ENCODE assay signal across 9 cellular contexts in the genomic region with DNA sequence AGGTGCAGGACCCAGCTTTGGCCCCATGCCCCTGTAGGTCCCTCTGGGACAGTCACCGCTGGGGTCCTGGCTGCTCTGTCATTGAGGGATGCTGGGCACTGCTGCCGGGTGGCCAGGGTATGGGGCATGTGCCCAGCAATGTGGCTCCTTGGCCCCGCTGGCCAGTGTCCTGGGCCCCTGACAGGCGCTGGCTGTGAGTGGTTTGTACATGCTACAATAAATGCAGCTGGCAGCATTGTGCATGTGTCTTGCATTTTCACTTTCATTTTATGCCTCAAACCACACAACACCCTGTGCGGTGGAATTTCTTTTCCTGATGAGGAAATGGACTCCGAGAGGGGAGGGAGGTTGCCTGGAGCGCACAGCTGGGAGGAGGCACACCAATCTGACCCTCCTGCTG. TPM values are rescaled to one million over a fixed set of nuclear protein-coding genes. Genes with fewer than 3 reads are reported as not detected.
DNase-seq lines count a peak whose midpoint lies in the region; ATAC-seq and TF ChIP-seq lines count a peak whose summit lies in the region.
"Had no signal": no experiment of that assay in that cellular context is flagged by ENCODE, and none has a peak within 500 bp of the region (broad histone marks: within the 10 kb centered on the region; RNA-seq: fewer than 3 reads in every experiment).

No MANE protein-coding gene starts in this region.

- intact Hi-C loops in posterior cingulate gyrus (cut with DNase I) = loop anchor here (5.0 kb wide), 1 partner anchor 453 kb away; no protein-coding TSS in a partner anchor

- peaks cover 13% of the 10 kb centered on the region for H3K4me1 ChIP-seq in ACC112 (ENCODE audit: control insufficient read depth, insufficient read depth, low read length, unreplicated experiment)

- no peak overlapping the region for H2AFZ ChIP-seq in ACC112 (ENCODE audit: low read length, unreplicated experiment)

- H3K27me3 ChIP-seq in ACC112 (ENCODE audit: insufficient read depth, low read length) = peaks cover 8% of the 10 kb centered on the region

- H3K27ac ChIP-seq in ACC112 (ENCODE audit: low read depth, low read length) = no peak overlapping the region

- CTCF ChIA-PET in WTC11 (lab: Charles Lee) = interaction anchor here (0.9 to 6.2 kb wide), 19 partner anchors 9 to 453 kb away, joined by 3 to 233 read pairs (median 6); partner anchors contain the start of genes CDHR2, EIF4E1B, HK3 and SNCB

- no peaks in the 10 kb centered on the region for H3K9me3 Mint-ChIP-seq in WTC11

- DNase-seq in WTC11 (ENCODE audit: low spot score) (no peak), kidney tubule cell (ENCODE audit: low spot score) (peak; percentile 62), posterior cingulate gyrus (no peak), NCI-H526 (lab: John Stamatoyannopoulos, UW) (no peak)
- no peak for DNase-seq in stimulated activated CD4-positive, alpha-beta T cell treated with anti-CD3 and anti-CD28 coated beads, Interleukin-2, amount 100 ng/mL, for 24 hours

- ATAC-seq in GM21619 (IDR thresholded peaks at IDR 0.05; ENCODE audit: unreplicated experiment) = peak; percentile 55
- no peak for ATAC-seq in WTC11
- no peak for ATAC-seq in HG03175 (IDR thresholded peaks at IDR 0.05; ENCODE audit: unreplicated experiment)

- POLR2A ChIA-PET in WTC11 (lab: Charles Lee) = interaction anchor here (1.4 kb wide), 1 partner anchor 12 kb away, joined by 3 read pairs; the partner anchor contains the start of gene TSPAN17

- H3K27ac Mint-ChIP-seq in WTC11 = peak overlapping the region; percentile 26; the same call in 1 of the 2 replicates

- H3K79me2 ChIP-seq in ACC112 (ENCODE audit: control insufficient read depth, insufficient read depth, low read length, unreplicated experiment) = no peaks in the 10 kb centered on the region

- H3K27me3 Mint-ChIP-seq in WTC11 (ENCODE audit: low read depth) = no peaks in the 10 kb centered on the region

- H3K36me3 ChIP-seq in ACC112 (ENCODE audit: insufficient read depth, low read length) = no peaks in the 10 kb centered on the region

- peaks cover 4% of the 10 kb centered on the region; the same call in 1 of the 2 replicates for H3K4me1 Mint-ChIP-seq in WTC11

- TF ChIP-seq CTCF in WTC11 (IDR thresholded peaks at IDR 0.05) = no peak

- H3K4me3 Mint-ChIP-seq in WTC11 = no peak overlapping the region

- H3K36me3 Mint-ChIP-seq in WTC11 = no peaks in the 10 kb centered on the region

- peak overlapping the region; percentile 61 for H3K4me3 ChIP-seq in ACC112 (ENCODE audit: low read depth, low read length)

TF ChIP-seq in WTC11, 78 proteins besides CTCF, POLR2A, EP300 and RAD21 (continues in another document):
- TF ChIP-seq AFF4 (CRISPR knock-in tag; IDR thresholded peaks at IDR 0.05; ENCODE audit: borderline replicate concordance) (no peak), ATF2 (CRISPR knock-in tag; IDR thresholded peaks at IDR 0.05; ENCODE audit: borderline replicate concordance, low read depth) (no peak), HMGA2 (CRISPR knock-in tag; IDR thresholded peaks at IDR 0.05) (no peak), ZNF219 (CRISPR knock-in tag; IDR thresholded peaks at IDR 0.05; ENCODE audit: borderline replicate concordance) (no peak), SMAD3 (CRISPR knock-in tag; IDR thresholded peaks at IDR 0.05; ENCODE audit: borderline replicate concordance) (no peak), E2F4 (CRISPR knock-in tag; IDR thresholded peaks at IDR 0.05; ENCODE audit: borderline replicate concordance, low read depth) (no peak), ZNF425 (CRISPR knock-in tag; conservative IDR thresholded peaks at IDR 0.05) (no peak), GABPB1 (CRISPR knock-in tag; IDR thresholded peaks at IDR 0.05) (no peak), MYBL2 (CRISPR knock-in tag; IDR thresholded peaks at IDR 0.05) (no peak), ZNF416 (CRISPR knock-in tag; IDR thresholded peaks at IDR 0.05) (no peak), RELA (CRISPR knock-in tag; IDR thresholded peaks at IDR 0.05; ENCODE audit: borderline replicate concordance) (no peak), OVOL2 (CRISPR knock-in tag; IDR thresholded peaks at IDR 0.05; ENCODE audit: borderline replicate concordance) (no peak), NFATC4 (CRISPR knock-in tag; IDR thresholded peaks at IDR 0.05) (no peak), ZBTB21 (CRISPR knock-in tag; IDR thresholded peaks at IDR 0.05; ENCODE audit: borderline replicate concordance) (no peak), GRHL2 (CRISPR knock-in tag; IDR thresholded peaks at IDR 0.05; ENCODE audit: insufficient replicate concordance, severe bottlenecking) (no peak), ZNF423 (CRISPR knock-in tag; IDR thresholded peaks at IDR 0.05) (no peak), JAZF1 (CRISPR knock-in tag; IDR thresholded peaks at IDR 0.05) (no peak)
- TF ChIP-seq, protein P1, sequence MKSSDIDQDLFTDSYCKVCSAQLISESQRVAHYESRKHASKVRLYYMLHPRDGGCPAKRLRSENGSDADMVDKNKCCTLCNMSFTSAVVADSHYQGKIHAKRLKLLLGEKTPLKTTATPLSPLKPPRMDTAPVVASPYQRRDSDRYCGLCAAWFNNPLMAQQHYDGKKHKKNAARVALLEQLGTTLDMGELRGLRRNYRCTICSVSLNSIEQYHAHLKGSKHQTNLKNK (CRISPR knock-in tag; IDR thresholded peaks at IDR 0.05) = no peak

RNA-seq across cellular contexts. Expression of gene TSPAN17, which starts 11.5 kb away (rescaled TPM):
- total RNA-seq in WTC11 (2021) = 45.7 to 47.8 TPM (median 46.1 TPM) in 3 replicates

RNA-seq across cellular contexts. Expression of gene EIF4E1B, which starts 28.3 kb away (rescaled TPM):
- 0.74 to 1.3 TPM (median 1.1 TPM) in 3 replicates for total RNA-seq in WTC11 (2021)
- total RNA-seq: SK-MEL-5 had no signal

RNA-seq across cellular contexts. Expression of gene SNCB, which starts 28.5 kb away (rescaled TPM):
- total RNA-seq in WTC11 (2021) = 6.8 to 13.4 TPM (median 9.6 TPM) in 3 replicates

RNA-seq across cellular contexts. Expression of gene GPRIN1, which starts 48.9 kb away (rescaled TPM):
- 5.4 to 8.5 TPM (median 5.8 TPM) in 3 replicates for total RNA-seq in WTC11 (2021)
